1 cellular context compared by ENCODE assay signal in the genomic region with DNA sequence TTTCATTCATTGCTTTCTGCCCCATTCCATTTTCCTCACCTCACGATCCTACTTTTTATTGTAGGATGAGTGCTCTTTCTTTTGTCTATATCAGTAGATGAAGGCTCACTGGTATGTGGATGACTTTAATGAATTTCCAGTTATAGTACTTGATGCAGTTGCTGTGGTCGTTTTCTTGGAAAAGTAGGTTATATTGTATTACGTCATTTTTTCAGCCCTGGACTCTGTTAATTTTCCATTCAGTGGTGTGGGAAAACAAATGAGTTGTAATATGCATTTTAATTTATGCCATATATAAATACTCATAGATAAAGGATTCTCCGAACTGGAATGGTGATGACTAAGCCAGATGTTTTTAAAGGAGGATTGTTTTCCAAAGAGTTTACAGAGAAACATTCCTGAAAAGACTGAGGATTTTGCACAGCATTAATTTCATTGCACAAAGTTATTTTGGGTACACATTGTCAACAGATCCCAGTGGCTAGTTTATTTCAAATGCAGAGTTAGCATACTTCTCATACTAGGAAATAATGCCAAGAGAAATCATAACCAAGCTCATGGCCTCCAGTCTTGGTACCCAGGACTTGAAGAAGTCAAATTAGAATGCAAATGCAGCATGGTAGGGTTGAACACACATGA.
A peak's percentile ranks its signal among the peaks of the same experiment; 100 is the strongest.
TF ChIP-seq lines count a peak whose summit lies in the region.

No MANE protein-coding gene starts in this region.

TF ChIP-seq in HepG2, 621 proteins besides CTCF, POLR2A, EP300 and RAD21:
- TF ChIP-seq, protein P1, sequence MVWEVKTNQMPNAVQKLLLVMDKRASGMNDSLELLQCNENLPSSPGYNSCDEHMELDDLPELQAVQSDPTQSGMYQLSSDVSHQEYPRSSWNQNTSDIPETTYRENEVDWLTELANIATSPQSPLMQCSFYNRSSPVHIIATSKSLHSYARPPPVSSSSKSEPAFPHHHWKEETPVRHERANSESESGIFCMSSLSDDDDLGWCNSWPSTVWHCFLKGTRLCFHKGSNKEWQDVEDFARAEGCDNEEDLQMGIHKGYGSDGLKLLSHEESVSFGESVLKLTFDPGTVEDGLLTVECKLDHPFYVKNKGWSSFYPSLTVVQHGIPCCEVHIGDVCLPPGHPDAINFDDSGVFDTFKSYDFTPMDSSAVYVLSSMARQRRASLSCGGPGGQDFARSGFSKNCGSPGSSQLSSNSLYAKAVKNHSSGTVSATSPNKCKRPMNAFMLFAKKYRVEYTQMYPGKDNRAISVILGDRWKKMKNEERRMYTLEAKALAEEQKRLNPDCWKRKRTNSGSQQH (CRISPR knock-in tag; IDR thresholded peaks at IDR 0.05; ENCODE audit: low read depth), result no peak
- TF ChIP-seq CREB1 (IDR thresholded peaks at IDR 0.05) (peak; percentile 72), CREB1 (CRISPR knock-in tag; IDR thresholded peaks at IDR 0.05) (no peak), THAP7 (CRISPR knock-in tag; IDR thresholded peaks at IDR 0.05) (no peak), ATF7 (IDR thresholded peaks at IDR 0.05) (peak; percentile 96), ATF7 (CRISPR knock-in tag; IDR thresholded peaks at IDR 0.05) (no peak), ZNF646 (CRISPR knock-in tag; IDR thresholded peaks at IDR 0.05) (no peak)
